8 cellular contexts compared by ENCODE assay signal in genomic region chr12:56224102-56224701, GRCh38. TPM values are rescaled to one million over a fixed set of nuclear protein-coding genes. Genes with fewer than 3 reads are reported as not detected.
DNase-seq lines count a peak whose midpoint lies in the region; ATAC-seq, FAIRE-seq and TF ChIP-seq lines count a peak whose summit lies in the region.

TSS of gene NABP2 (plus strand) at chr12:56224342. CDS start at chr12:56224857, 515 bp downstream.

- DNase-seq in NCI-H1694 (lab: John Stamatoyannopoulos, UW) (peak; percentile 85), anterior cingulate cortex (lab: John Stamatoyannopoulos, UW) (peak; percentile 77 to 99 (median 96)), left ventricle myocardium superior (peak; percentile 99), psoas muscle (peak; percentile 99), urothelium cell line (ENCODE audit: low spot score) (peak; percentile 99)

- peak within 1 kb of the TSS; percentile 75 for H3K4me3 ChIP-seq in psoas muscle

- peak; percentile 84 for TF ChIP-seq CTCF in psoas muscle (IDR thresholded peaks at IDR 0.05)

- H3K9me3 ChIP-seq in psoas muscle, result no peaks in the 10 kb centered on the region

- no peaks in the 10 kb centered on the region for H3K27me3 ChIP-seq in psoas muscle (ENCODE audit: insufficient read depth in 3 of 3, low read length in 2 of 3)

- H3K27ac ChIP-seq in psoas muscle, result peak within 1 kb of the TSS; percentile 96

- 0 to 1% (median 1%) methylated on average over 28 to 41 of the region's 41 CpGs for WGBS in psoas muscle, 3 donors

- peaks cover 34% of the 10 kb centered on the region for H3K4me1 ChIP-seq in psoas muscle

- FAIRE-seq in urothelium cell line (lab: Jason Lieb, UNC), result peak; percentile 95

- H3K36me3 ChIP-seq in psoas muscle (ENCODE audit: insufficient read depth in 1 of 2, low read depth in 1 of 2), result peaks cover 0 to 27% of the 10 kb centered on the region in 2 donors

- intact Hi-C loops in T-helper 2 cell treated with Interferon-gamma antibody and Interleukin-4, amounts not matched to agents 100 ng/mL and 5 ng/mL, for 36 hours (cut with micrococcal nuclease), result loop anchor here (1.0 to 5.0 kb wide), 8 partner anchors 31 to 413 kb away; partner anchors contain the start of genes CS, MYL6 and PYM1
- intact Hi-C loops in left ventricle myocardium superior (cut with micrococcal nuclease), result no loop called here
- intact Hi-C loops in psoas muscle (cut with DNase I), result loop anchor here (1.0 to 5.0 kb wide), 5 partner anchors 31 to 107 kb away; partner anchors contain the start of genes ANKRD52 (in 1 of the 2), RPL41 (in 1 of the 2), SMARCC2 (in 1 of the 2) and ZC3H10 (in 1 of the 2)

- ATAC-seq in GM18498 (IDR thresholded peaks at IDR 0.05; ENCODE audit: unreplicated experiment) (peak; percentile 76), HG02885 (IDR thresholded peaks at IDR 0.05; ENCODE audit: poor library complexity, unreplicated experiment) (peak; percentile 74), left ventricle myocardium superior (peak; percentile 85), psoas muscle (peak; percentile 86 to 90 (median 89))

RNA-seq across cellular contexts. Expression of gene NABP2, which starts in this region (rescaled TPM):
- total RNA-seq in T-helper 2 cell treated with Interferon-gamma antibody and Interleukin-4, amounts not matched to agents 100 ng/mL and 5 ng/mL, for 36 hours, result 67.9 and 68.5 TPM in 2 replicates
- total RNA-seq in left ventricle myocardium superior, result 19.6 TPM
- total RNA-seq in psoas muscle, result 10 to 100 TPM; 27.2 to 32.1 (median 29.8) TPM
- 10 to 100 TPM; 27.1 to 65.7 (median 31.0) TPM for polyA plus RNA-seq in psoas muscle

Comparison
In these comparisons a context has a peak if more than half of its experiments do, and no peak if none do; other contexts are left out.
1. Peak in every context shown above with its lines: DNase-seq, ATAC-seq, H3K4me3 ChIP-seq and H3K27ac ChIP-seq.